Comparison of ENCODE assay signal across 24 cellular contexts in the genomic region with DNA sequence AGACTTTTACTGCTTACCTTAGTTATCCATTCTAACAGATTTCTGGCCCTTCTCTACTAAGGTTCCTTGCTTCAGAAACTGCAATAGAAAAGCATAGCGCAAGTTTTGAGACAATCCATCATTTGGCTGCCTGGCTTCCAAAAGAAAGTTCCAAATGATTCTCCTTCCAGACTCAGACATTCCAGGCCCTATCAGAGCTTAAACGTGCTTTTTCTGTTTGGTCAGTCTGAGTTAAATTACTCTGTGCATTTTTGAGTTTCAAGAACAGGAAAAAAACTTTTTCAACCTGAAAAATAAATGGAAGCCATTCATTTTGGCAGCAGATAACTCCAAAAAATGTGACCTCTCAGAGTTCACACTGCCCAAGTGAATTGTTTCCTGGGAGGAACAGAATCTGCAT.
DNase-seq lines count a peak whose midpoint lies in the region; ATAC-seq and TF ChIP-seq lines count a peak whose summit lies in the region.
"Had no signal": no experiment of that assay in that cellular context is flagged by ENCODE, and none has a peak within 500 bp of the region (broad histone marks: within the 10 kb centered on the region; RNA-seq: fewer than 3 reads in every experiment).

No MANE protein-coding gene starts in this region.

- intact Hi-C loops in left ventricle myocardium inferior (cut with micrococcal nuclease) = no loop called here
- intact Hi-C loops in heart right ventricle (cut with DNase I) = loop anchor here in 1 of 10 donors (10.0 kb wide), 1 partner anchor 356 kb away; no protein-coding TSS in a partner anchor
- intact Hi-C loops in sciatic nerve (cut with DNase I) = no loop called here

- no peak for TF ChIP-seq POLR2A in gastroesophageal sphincter (IDR thresholded peaks at IDR 0.05)

- no peaks in the 10 kb centered on the region for H3K27me3 ChIP-seq in left ventricle myocardium inferior (ENCODE audit: low read depth)
- no peaks in the 10 kb centered on the region for H3K27me3 ChIP-seq in heart right ventricle
- no peaks in the 10 kb centered on the region for H3K27me3 ChIP-seq in gastroesophageal sphincter
- H3K27me3 ChIP-seq: BE2C had no signal

- H3K9me3 ChIP-seq in left ventricle myocardium inferior (replicated peaks) = no peaks in the 10 kb centered on the region
- no peaks in the 10 kb centered on the region for H3K9me3 ChIP-seq in heart right ventricle
- no peaks in the 10 kb centered on the region for H3K9me3 ChIP-seq in gastroesophageal sphincter
- H3K9me3 ChIP-seq: BE2C had no signal

- H3K4me1 ChIP-seq in left ventricle myocardium inferior (peaks cover 9% of the 10 kb centered on the region), heart right ventricle (peaks cover 0 to 13% (median 0%) of the 10 kb centered on the region in 9 donors), gastroesophageal sphincter (peaks cover 0 to 26% (median 12%) of the 10 kb centered on the region in 3 donors)
- H3K4me1 ChIP-seq: BE2C had no signal

- H3K4me3 ChIP-seq in left ventricle myocardium inferior (no peak overlapping the region), heart right ventricle (no peak overlapping the region), gastroesophageal sphincter (no peak overlapping the region)
- H3K4me3 ChIP-seq: GM12878, GM23338 had no signal

- H3K27ac ChIP-seq in left ventricle myocardium inferior (replicated peaks) (peak overlapping the region; percentile 4), heart right ventricle (peak overlapping the region in 2 of 10 donors; percentile 7 to 45), gastroesophageal sphincter (peak overlapping the region in 1 of 4 donors; percentile 29)
- H3K27ac ChIP-seq: 22Rv1 had no signal

- no peak for TF ChIP-seq EP300 in gastroesophageal sphincter (IDR thresholded peaks at IDR 0.05)

- WGBS in heart right ventricle, 2 donors = 67 to 68% methylated on average over 2 of the region's 2 CpGs
- WGBS in gastroesophageal sphincter (ENCODE audit: low coverage in 1 of 2), 2 donors = 9 to 27% methylated on average over 1 to 2 of the region's 2 CpGs

- TF ChIP-seq CTCF in left ventricle myocardium inferior (IDR thresholded peaks at IDR 0.05; ENCODE audit: borderline replicate concordance) (no peak), heart right ventricle (IDR thresholded peaks at IDR 0.05) (no peak), gastroesophageal sphincter (IDR thresholded peaks at IDR 0.05) (no peak)

- DNase-seq in left ventricle myocardium inferior (no peak), heart right ventricle (no peak), sciatic nerve (ENCODE audit: low spot score) (no peak)
- DNase-seq in activated CD8-positive, alpha-beta memory T cell treated with anti-CD3 and anti-CD28 coated beads, Interleukin-2, amount 50 U/mL, for 48 hours = no peak
- no peak for DNase-seq in activated CD4-positive, alpha-beta T cell treated with anti-CD3 and anti-CD28 coated beads, Interleukin-2, amount 50 U/mL, for 48 hours
- DNase-seq: BE2C; DMS 273 treated with DMSO at 0.1 percent for 48 hours; DMS79; EL; GDM1; NCI-H1092 treated with DMSO at 0.1 percent for 48 hours; NCI-H1436 treated with DMSO at 0.1 percent for 48 hours; NCI-H1930; NCI-H2107; NCI-H524 treated with DMSO at 0.1 percent for 48 hours; NCI-H82; NK-92 treated with Interleukin-12 subunit alpha and Interleukin-12 subunit beta, amount 100 ng/mL, for 24 hours had no signal

- no peak for ATAC-seq in heart right ventricle
- peak; percentile 42 for ATAC-seq in gastroesophageal sphincter
- ATAC-seq in sciatic nerve = peak; percentile 43
- ATAC-seq in HG02840 (IDR thresholded peaks at IDR 0.05; ENCODE audit: low FRiP score, unreplicated experiment) = no peak
- ATAC-seq in GM18519 (IDR thresholded peaks at IDR 0.05; ENCODE audit: low FRiP score, unreplicated experiment) = no peak
- ATAC-seq: PC-3 had no signal

- H3K36me3 ChIP-seq in left ventricle myocardium inferior = no peaks in the 10 kb centered on the region
- no peaks in the 10 kb centered on the region for H3K36me3 ChIP-seq in heart right ventricle
- H3K36me3 ChIP-seq in gastroesophageal sphincter = no peaks in the 10 kb centered on the region
- H3K36me3 ChIP-seq: BE2C had no signal

Comparison
In these comparisons a context has a peak if more than half of its experiments do, and no peak if none do; other contexts are left out.
1. ATAC-seq: peak in gastroesophageal sphincter (single experiment) and sciatic nerve (single experiment); none in heart right ventricle (0 of 8), HG02840 (single experiment) and GM18519 (single experiment).